8 cellular contexts compared by ENCODE assay signal in genomic region chr1:100894622-100895539, GRCh38. TPM values are rescaled to one million over a fixed set of nuclear protein-coding genes. Genes with fewer than 3 reads are reported as not detected.
DNase-seq lines count a peak whose midpoint lies in the region; ATAC-seq and TF ChIP-seq lines count a peak whose summit lies in the region.

Gene EXTL2 (minus strand): TSS chr1:100894842. CDS start chr1:100888757, 6,085 bp downstream.

- DNase-seq in CD4-positive, CD25-positive, alpha-beta regulatory T cell, result peak; percentile 44 to 64 (median 63)
- DNase-seq in NCI-H774 (lab: John Stamatoyannopoulos, UW), result peak; percentile 86
- DNase-seq in activated CD8-positive, alpha-beta memory T cell treated with anti-CD3 and anti-CD28 coated beads for 24 hours, result peak; percentile 82
- DNase-seq in effector CD8-positive, alpha-beta T cell (lab: John Stamatoyannopoulos, UW), result peak; percentile 53
- DNase-seq in lung (ENCODE audit: low spot score), result peak; percentile 90
- DNase-seq in stimulated activated CD4-positive, alpha-beta T cell treated with anti-CD3 and anti-CD28 coated beads, TNF-alpha, amount 100 ng/mL, for 4 hours (ENCODE audit: low read depth in 3 of 3), result peak; percentile 27 to 46 (median 36)

- H3K27ac ChIP-seq in CD4-positive, CD25-positive, alpha-beta regulatory T cell (ENCODE audit: insufficient read depth, low read length, poor library complexity, severe bottlenecking), result peak within 1 kb of the TSS; percentile 98
- peak within 1 kb of the TSS; percentile 91 to 97 for H3K27ac ChIP-seq in lung (ENCODE audit: low read depth in 1 of 2, low read length in 1 of 2)

- peaks cover 0 to 10% of the 10 kb centered on the region in 2 experiments for H3K9me3 ChIP-seq in CD4-positive, CD25-positive, alpha-beta regulatory T cell (ENCODE audit: control insufficient read depth in 2 of 2, low read length in 2 of 2)
- H3K9me3 ChIP-seq in lung (ENCODE audit: control insufficient read depth in 2 of 2, insufficient read depth in 1 of 2, low read length in 1 of 2), result peaks cover 0 to 2% of the 10 kb centered on the region in 2 donors

- no peak for ATAC-seq in CD4-positive, CD25-positive, alpha-beta regulatory T cell (ENCODE audit: low read depth in 2 of 2)
- ATAC-seq in GM19397 (IDR thresholded peaks at IDR 0.05; ENCODE audit: unreplicated experiment) (peak; percentile 38), HG03571 (IDR thresholded peaks at IDR 0.05; ENCODE audit: unreplicated experiment) (peak; percentile 32), lung (ENCODE audit: insufficient read depth, low FRiP score) (peak; percentile 66)

- H3K27me3 ChIP-seq in CD4-positive, CD25-positive, alpha-beta regulatory T cell (ENCODE audit: control insufficient read depth, insufficient read depth, low read length), result no peaks in the 10 kb centered on the region
- no peaks in the 10 kb centered on the region for H3K27me3 ChIP-seq in lung (ENCODE audit: control insufficient read depth, insufficient read depth)

- H3K27me3 Mint-ChIP-seq in CD4-positive, CD25-positive, alpha-beta regulatory T cell, result peaks cover 6% of the 10 kb centered on the region

- H3K4me3 Mint-ChIP-seq in CD4-positive, CD25-positive, alpha-beta regulatory T cell, result peak within 1 kb of the TSS; percentile 97 to 100 (median 98)

- peak within 1 kb of the TSS; percentile 95 for H3K4me3 ChIP-seq in CD4-positive, CD25-positive, alpha-beta regulatory T cell (ENCODE audit: low read depth, low read length)
- H3K4me3 ChIP-seq in lung, result peak within 1 kb of the TSS; percentile 85

- peaks cover 0 to 17% (median 6%) of the 10 kb centered on the region in 7 donors for H3K9me3 Mint-ChIP-seq in CD4-positive, CD25-positive, alpha-beta regulatory T cell

- H3K4me1 ChIP-seq in CD4-positive, CD25-positive, alpha-beta regulatory T cell (ENCODE audit: control insufficient read depth, insufficient read depth, low read length, poor library complexity, severe bottlenecking), result peaks cover 32% of the 10 kb centered on the region
- peaks cover 0 to 8% of the 10 kb centered on the region in 2 donors for H3K4me1 ChIP-seq in lung (ENCODE audit: control insufficient read depth in 2 of 2, insufficient read depth in 2 of 2, low read length in 2 of 2)

- peaks cover 15% of the 10 kb centered on the region for H3K36me3 ChIP-seq in CD4-positive, CD25-positive, alpha-beta regulatory T cell (ENCODE audit: control insufficient read depth, insufficient read depth, low read length)
- H3K36me3 ChIP-seq in lung (ENCODE audit: control insufficient read depth in 2 of 2, insufficient read depth in 2 of 2, low read length in 2 of 2), result peaks cover 0 to 3% of the 10 kb centered on the region in 2 donors

- H3K27ac Mint-ChIP-seq in CD4-positive, CD25-positive, alpha-beta regulatory T cell, result peak within 1 kb of the TSS; percentile 100

- peaks cover 12 to 65% (median 41%) of the 10 kb centered on the region in 4 donors for H3K4me1 Mint-ChIP-seq in CD4-positive, CD25-positive, alpha-beta regulatory T cell

- WGBS in lung, 2 donors, result 0% methylated on average over 47 of the region's 47 CpGs

- peaks cover 26% of the 10 kb centered on the region for H3K36me3 Mint-ChIP-seq in CD4-positive, CD25-positive, alpha-beta regulatory T cell

- no peak for TF ChIP-seq CTCF in lung (IDR thresholded peaks at IDR 0.05; ENCODE audit: control extremely low read depth, extremely low read depth)

RNA-seq across cellular contexts. Expression of gene EXTL2, which starts in this region (rescaled TPM):
- 1.6 TPM for total RNA-seq in CD4-positive, CD25-positive, alpha-beta regulatory T cell
- polyA plus RNA-seq in CD4-positive, CD25-positive, alpha-beta regulatory T cell, result 1 to 10 TPM in 2 of 4 donors, under 1 TPM in 2; 0.91 to 2.7 (median 1.3) TPM
- total RNA-seq in lung, result 10 to 100 TPM; 11.3 to 37.8 TPM
- polyA plus RNA-seq in lung, result 1 to 10 TPM; 3.9 to 7.4 TPM

Comparison
In these comparisons a context has a peak if more than half of its experiments do, and no peak if none do; other contexts are left out.
1. ATAC-seq: peak in GM19397 (single experiment), HG03571 (single experiment) and lung (single experiment); none in CD4-positive, CD25-positive, alpha-beta regulatory T cell (0 of 2).
2. DNase-seq: peak in every context shown above with its lines; median percentile 90 in lung; 86 in NCI-H774; 82 in activated CD8-positive, alpha-beta memory T cell treated with anti-CD3 and anti-CD28 coated beads for 24 hours; 63 in CD4-positive, CD25-positive, alpha-beta regulatory T cell; 53 in effector CD8-positive, alpha-beta T cell; 36 in stimulated activated CD4-positive, alpha-beta T cell treated with anti-CD3 and anti-CD28 coated beads, TNF-alpha, amount 100 ng/mL, for 4 hours.